Comparison of ENCODE assay signal across 1 cellular context in genomic region chr6:73354389-73354651, GRCh38.
TF ChIP-seq lines count a peak whose summit lies in the region.

No MANE protein-coding gene starts in this region.

TF ChIP-seq in H1, 55 proteins besides CTCF, POLR2A, EP300 and RAD21:
- TF ChIP-seq CHD7 (IDR thresholded peaks at IDR 0.05; ENCODE audit: insufficient replicate concordance, low read length) (no peak), KDM4A (IDR thresholded peaks at IDR 0.05; ENCODE audit: low read depth, low read length, severe bottlenecking) (no peak), RNF2 (IDR thresholded peaks at IDR 0.05; ENCODE audit: borderline replicate concordance, low read depth, low read length, missing control alignments, poor library complexity, severe bottlenecking) (no peak), CREB1 (IDR thresholded peaks at IDR 0.05) (no peak), CTBP2 (IDR thresholded peaks at IDR 0.05; ENCODE audit: borderline replicate concordance, insufficient read depth, insufficient read length, low read length) (no peak), POU5F1 (IDR thresholded peaks at IDR 0.05; ENCODE audit: low read depth, low read length) (no peak), GABPA (IDR thresholded peaks at IDR 0.05; ENCODE audit: borderline replicate concordance, insufficient read depth, low read length) (no peak), HDAC2 (IDR thresholded peaks at IDR 0.05; ENCODE audit: borderline replicate concordance in 1 of 2, low read depth in 2 of 2, low read length in 2 of 2) (no peak), CBX5 (IDR thresholded peaks at IDR 0.05; ENCODE audit: low read depth, low read length) (no peak), ATF2 (IDR thresholded peaks at IDR 0.05; ENCODE audit: low read length) (no peak), BRCA1 (IDR thresholded peaks at IDR 0.05; ENCODE audit: low read depth, low read length) (no peak), RBBP5 (IDR thresholded peaks at IDR 0.05; ENCODE audit: borderline replicate concordance, low read depth, low read length) (no peak), KDM1A (IDR thresholded peaks at IDR 0.05; ENCODE audit: borderline replicate concordance, low read length) (no peak), USF2 (IDR thresholded peaks at IDR 0.05; ENCODE audit: low read length) (no peak), MAFK (IDR thresholded peaks at IDR 0.05; ENCODE audit: low read depth, low read length) (no peak), SIX5 (IDR thresholded peaks at IDR 0.05; ENCODE audit: low read depth, low read length) (no peak), SRF (IDR thresholded peaks at IDR 0.05; ENCODE audit: low read depth, low read length) (no peak), EGR1 (IDR thresholded peaks at IDR 0.05; ENCODE audit: borderline replicate concordance, low read depth, low read length) (no peak)
